8 cellular contexts compared by ENCODE assay signal in the genomic region with DNA sequence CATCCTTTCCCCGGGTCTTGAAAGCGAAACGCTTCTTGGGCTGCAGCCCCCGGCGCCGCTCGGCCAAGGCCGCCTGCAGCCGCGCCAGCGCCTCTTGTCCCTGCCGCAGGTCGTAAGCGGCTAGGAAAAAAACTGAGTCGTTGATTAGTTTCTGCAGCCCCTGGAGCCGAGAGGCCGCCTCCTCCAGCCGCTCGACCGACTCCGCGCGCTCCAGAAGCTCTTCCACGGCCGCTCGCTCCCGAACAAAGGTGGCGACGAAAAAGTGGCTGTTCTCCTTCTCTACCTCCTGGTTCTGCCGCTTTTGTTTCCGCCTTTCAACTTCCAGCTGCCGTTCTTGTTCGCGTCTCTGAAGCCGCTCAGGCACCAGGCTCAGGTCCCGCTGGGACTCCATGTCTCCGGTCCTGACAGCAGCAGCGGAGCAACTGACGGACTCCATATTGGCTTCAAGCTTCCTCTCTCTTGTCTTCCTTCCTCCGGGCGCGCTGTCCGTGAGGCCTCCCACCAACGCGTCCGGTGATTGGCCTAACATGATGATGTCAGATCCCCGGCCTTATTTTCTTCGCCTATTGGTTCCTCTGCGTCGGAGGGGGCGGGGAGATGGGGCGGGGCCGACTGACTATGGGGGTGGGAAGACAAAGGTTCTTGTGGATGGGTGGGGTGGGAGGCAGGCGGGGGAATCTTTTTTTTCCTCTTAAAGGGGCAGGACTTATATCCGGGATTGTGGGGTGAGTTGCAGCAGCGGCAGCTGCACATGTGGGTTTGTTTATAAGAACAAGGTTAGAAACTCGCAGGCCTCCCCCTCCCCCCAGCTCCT. TPM values are rescaled to one million over a fixed set of nuclear protein-coding genes. Genes with fewer than 3 reads are reported as not detected.
DNase-seq lines count a peak whose midpoint lies in the region; ATAC-seq and TF ChIP-seq lines count a peak whose summit lies in the region.

Gene TBCC, minus strand, starts transcription at position 466 of the 814 bp plus-strand sequence. Its CDS starts 30 bp downstream, at position 436.

- POLR2A ChIA-PET in activated CD8-positive, alpha-beta memory T cell treated with anti-CD3 and anti-CD28 coated beads for 36 hours (lab: Charles Lee): interaction anchor here (0.7 to 4.3 kb wide), 11 partner anchors 13 to 293 kb away, joined by 3 to 67 read pairs (median 5); partner anchors contain the start of genes BICRAL and RPL7L1

- peaks cover 5 to 7% of the 10 kb centered on the region in 2 donors for H3K4me1 ChIP-seq in lung (ENCODE audit: control insufficient read depth in 2 of 2, insufficient read depth in 2 of 2, low read length in 2 of 2)

- no peaks in the 10 kb centered on the region for H3K27me3 ChIP-seq in lung (ENCODE audit: control insufficient read depth, insufficient read depth)

- CTCF ChIA-PET in activated CD8-positive, alpha-beta memory T cell treated with anti-CD3 and anti-CD28 coated beads for 36 hours (lab: Charles Lee): interaction anchor here (0.7 to 2.8 kb wide), 5 partner anchors 19 to 38 kb away, joined by 3 to 11 read pairs (median 4); partner anchors contain the start of gene BICRAL

- peak within 1 kb of the TSS; percentile 94 to 100 for H3K27ac ChIP-seq in lung (ENCODE audit: low read depth in 1 of 2, low read length in 1 of 2)

- H3K36me3 ChIP-seq in lung (ENCODE audit: control insufficient read depth in 2 of 2, insufficient read depth in 2 of 2, low read length in 2 of 2): no peaks in the 10 kb centered on the region

- DNase-seq in CMK (ENCODE audit: low read depth) (peak; percentile 95), HS-5 (ENCODE audit: low read depth) (peak; percentile 82), NK-92 (lab: John Stamatoyannopoulos, UW; ENCODE audit: unreplicated experiment) (peak; percentile 81), lung (ENCODE audit: low spot score) (peak; percentile 97)
- DNase-seq in effector CD8-positive, alpha-beta T cell (lab: John Stamatoyannopoulos, UW): peak; percentile 94
- peak; percentile 83 to 90 (median 90) for DNase-seq in stimulated activated CD4-positive, alpha-beta T cell treated with anti-CD3 and anti-CD28 coated beads, TNF-alpha, amount 100 ng/mL, for 24 hours (ENCODE audit: low read depth in 3 of 3)

- no peaks in the 10 kb centered on the region for H3K9me3 ChIP-seq in lung (ENCODE audit: control insufficient read depth in 2 of 2, insufficient read depth in 1 of 2, low read length in 1 of 2)

- no peak for TF ChIP-seq CTCF in lung (IDR thresholded peaks at IDR 0.05; ENCODE audit: control extremely low read depth, extremely low read depth)

- ATAC-seq in GM19468 (IDR thresholded peaks at IDR 0.05; ENCODE audit: extremely low read depth, unreplicated experiment) (peak; percentile 55), lung (ENCODE audit: insufficient read depth, low FRiP score) (peak; percentile 92)

- peak within 1 kb of the TSS; percentile 99 for H3K4me3 ChIP-seq in lung

- 0% methylated on average over 57 of the region's 57 CpGs for WGBS in lung, 2 donors

RNA-seq across cellular contexts. Expression of gene TBCC, which starts in this region (rescaled TPM):
- total RNA-seq in activated CD8-positive, alpha-beta memory T cell treated with anti-CD3 and anti-CD28 coated beads for 36 hours: 10 to 100 TPM; 17.3 to 17.6 TPM
- 10 to 100 TPM; 22.1 to 22.2 TPM for total RNA-seq in lung
- 10 to 100 TPM; 21.6 to 38.0 TPM for polyA plus RNA-seq in lung

Comparison
In these comparisons a context has a peak if more than half of its experiments do, and no peak if none do; other contexts are left out.
1. Peak in every context shown above with its lines: DNase-seq, ATAC-seq, H3K4me3 ChIP-seq and H3K27ac ChIP-seq.